8 cellular contexts compared by ENCODE assay signal in the genomic region with DNA sequence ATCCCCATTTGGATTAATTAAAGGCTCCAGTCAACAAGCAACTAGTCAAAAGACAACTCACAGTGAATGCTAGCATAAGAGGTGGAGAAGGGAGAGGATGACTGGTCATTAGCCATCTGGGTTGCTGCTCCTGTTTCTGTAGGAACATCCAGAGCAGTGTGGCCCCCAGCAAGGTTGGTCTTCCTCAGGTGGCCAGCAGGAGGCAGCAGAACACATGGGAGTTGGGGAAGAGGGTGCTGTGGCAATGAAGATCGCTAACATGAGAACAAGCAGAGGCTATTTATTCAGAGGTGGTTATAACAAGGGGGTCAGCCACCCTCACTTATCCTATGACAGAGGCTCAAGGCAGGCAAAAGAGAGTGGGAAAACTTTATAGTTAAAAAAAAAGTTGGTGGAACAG. TPM values are rescaled to one million over a fixed set of nuclear protein-coding genes. Genes with fewer than 3 reads are reported as not detected.
DNase-seq lines count a peak whose midpoint lies in the region; ATAC-seq, FAIRE-seq and TF ChIP-seq lines count a peak whose summit lies in the region.

No MANE protein-coding gene starts in this region.

- H3K27ac Mint-ChIP-seq in activated CD4-positive, alpha-beta T cell treated with anti-CD3 and anti-CD28 coated beads for 36 hours = no peak overlapping the region

- peaks cover 2% of the 10 kb centered on the region for H3K9me3 Mint-ChIP-seq in activated CD4-positive, alpha-beta T cell treated with anti-CD3 and anti-CD28 coated beads for 36 hours (ENCODE audit: low read depth)

- no peaks in the 10 kb centered on the region for H3K4me1 Mint-ChIP-seq in activated CD4-positive, alpha-beta T cell treated with anti-CD3 and anti-CD28 coated beads for 36 hours

- peaks cover 5% of the 10 kb centered on the region for H3K27me3 Mint-ChIP-seq in activated CD4-positive, alpha-beta T cell treated with anti-CD3 and anti-CD28 coated beads for 36 hours

- peak; percentile 67 for ATAC-seq in GM19467 (IDR thresholded peaks at IDR 0.05; ENCODE audit: unreplicated experiment)
- peak; percentile 47 for ATAC-seq in activated CD4-positive, alpha-beta T cell treated with anti-CD3 and anti-CD28 coated beads for 36 hours

- intact Hi-C loops in activated CD4-positive, alpha-beta T cell treated with anti-CD3 and anti-CD28 coated beads for 36 hours (cut with DNase I, micrococcal nuclease) = loop anchor here (1.0 kb wide), 1 partner anchor 179 kb away; no protein-coding TSS in a partner anchor

- DNase-seq in D721Med (ENCODE audit: insufficient read length, low spot score) (no peak), HL-60 (ENCODE audit: low read depth in 1 of 2, low spot score in 1 of 2) (peak in 1 of 2 experiments; percentile 71), foreskin fibroblast (peak; percentile 3 to 19), GOT3 (lab: John Stamatoyannopoulos, UW) (no peak), inferior parietal cortex (ENCODE audit: extremely low spot score) (no peak)
- DNase-seq in activated CD4-positive, alpha-beta T cell treated with anti-CD3 and anti-CD28 coated beads for 36 hours = peak; percentile 69
- peak; percentile 73 for DNase-seq in stimulated activated CD8-positive, alpha-beta memory T cell treated with anti-CD3 and anti-CD28 coated beads, Interleukin-4, amount 100 ng/mL, for 48 hours

- H3K36me3 Mint-ChIP-seq in activated CD4-positive, alpha-beta T cell treated with anti-CD3 and anti-CD28 coated beads for 36 hours (ENCODE audit: low read depth) = no peaks in the 10 kb centered on the region

- H3K4me3 ChIP-seq in HL-60 (replicated peaks; ENCODE audit: insufficient read depth, low read length) (no peak overlapping the region), foreskin fibroblast (ENCODE audit: low read depth in 1 of 2, low read length in 2 of 2) (no peak overlapping the region)

- H3K27ac ChIP-seq in HL-60 (replicated peaks) = no peak overlapping the region

- POLR2A ChIA-PET in activated CD4-positive, alpha-beta T cell treated with anti-CD3 and anti-CD28 coated beads for 36 hours (lab: Charles Lee) = no interaction called here

- peak; percentile 75 for TF ChIP-seq CTCF in D721Med (IDR thresholded peaks at IDR 0.05; ENCODE audit: insufficient read depth, missing control alignments)
- TF ChIP-seq CTCF in HL-60 (IDR thresholded peaks at IDR 0.05; ENCODE audit: insufficient read depth, low read length) = peak; percentile 62
- TF ChIP-seq CTCF in foreskin fibroblast (IDR thresholded peaks at IDR 0.05; ENCODE audit: low read depth, low read length) = peak; percentile 47

- CTCF ChIA-PET in activated CD4-positive, alpha-beta T cell treated with anti-CD3 and anti-CD28 coated beads for 36 hours (lab: Charles Lee) = interaction anchor here (0.5 to 1.1 kb wide), 6 partner anchors 16 to 537 kb away, joined by 3 to 7 read pairs (median 3); no protein-coding TSS in a partner anchor

- H3K27me3 ChIP-seq in HL-60 (ENCODE audit: insufficient read depth, poor library complexity, severe bottlenecking) = no peaks in the 10 kb centered on the region

- no peak overlapping the region for H3K4me3 Mint-ChIP-seq in activated CD4-positive, alpha-beta T cell treated with anti-CD3 and anti-CD28 coated beads for 36 hours

- no peak for FAIRE-seq in D721Med (lab: Jason Lieb, UNC)

RNA-seq across cellular contexts. Expression of a gene that starts 21.3 kb away (rescaled TPM):
- total RNA-seq in activated CD4-positive, alpha-beta T cell treated with anti-CD3 and anti-CD28 coated beads for 36 hours = not detected

Comparison
In these comparisons a context has a peak if more than half of its experiments do, and no peak if none do; other contexts are left out.
1. DNase-seq: peak in activated CD4-positive, alpha-beta T cell treated with anti-CD3 and anti-CD28 coated beads for 36 hours (single experiment), foreskin fibroblast (2 of 2) and stimulated activated CD8-positive, alpha-beta memory T cell treated with anti-CD3 and anti-CD28 coated beads, Interleukin-4, amount 100 ng/mL, for 48 hours (single experiment); none in D721Med (single experiment), GOT3 (single experiment) and inferior parietal cortex (single experiment).
2. Peak in every context shown above with its lines, with median percentiles within 50 percentile points of each other: CTCF ChIP-seq.